Comparison of ENCODE assay signal across 12 cellular contexts in the genomic region with DNA sequence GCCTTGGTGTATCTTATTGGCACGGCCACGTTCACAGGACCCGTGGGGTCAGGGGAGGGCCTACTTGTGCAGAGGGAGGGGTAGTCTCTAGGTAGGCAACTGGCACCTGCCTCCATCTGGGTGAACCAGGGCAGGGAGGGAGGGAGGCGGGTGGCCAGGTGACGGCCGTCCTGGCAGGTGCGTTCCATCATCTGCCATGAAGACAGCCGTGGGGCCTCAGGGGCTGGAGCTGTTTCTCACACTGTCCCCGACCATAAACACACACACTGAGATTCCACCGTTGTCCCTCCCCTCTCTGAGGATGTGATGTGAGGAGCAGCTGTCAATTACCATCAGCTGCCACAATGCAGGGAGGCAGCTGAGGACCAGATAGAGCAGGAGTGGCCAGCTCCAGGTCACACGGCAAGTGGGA. TPM values are rescaled to one million over a fixed set of nuclear protein-coding genes. Genes with fewer than 3 reads are reported as not detected.
A peak's percentile ranks its signal among the peaks of the same experiment; 100 is the strongest.
DNase-seq lines count a peak whose midpoint lies in the region; ATAC-seq and TF ChIP-seq lines count a peak whose summit lies in the region.
"Had no signal": no experiment of that assay in that cellular context is flagged by ENCODE, and none has a peak within 500 bp of the region (broad histone marks: within the 10 kb centered on the region; RNA-seq: fewer than 3 reads in every experiment).

No MANE protein-coding gene starts in this region.

- H3K27ac ChIP-seq in SK-N-SH (ENCODE audit: low read depth in 2 of 2, low read length in 1 of 2) (peak overlapping the region; percentile 15 to 56; a peak in 3 of 4 replicates), ascending aorta (peak overlapping the region; percentile 79 to 86), transverse colon (peak overlapping the region; percentile 67 to 88 (median 72))
- H3K27ac ChIP-seq: foreskin keratinocyte had no signal

- H3F3A ChIP-seq in SK-N-SH (replicated peaks; ENCODE audit: insufficient read depth): peaks cover 5% of the 10 kb centered on the region

- H3K36me3 ChIP-seq in SK-N-SH (replicated peaks in 1 of 2; ENCODE audit: control insufficient read depth in 1 of 2, insufficient read depth in 2 of 2, low read length in 1 of 2) (peaks cover 0 to 3% of the 10 kb centered on the region in 2 experiments), ascending aorta (no peaks in the 10 kb centered on the region), mucosa of stomach (ENCODE audit: control insufficient read depth, insufficient read depth, low read length) (peaks cover 4% of the 10 kb centered on the region), transverse colon (no peaks in the 10 kb centered on the region)

- H3K4me3 ChIP-seq in SK-N-SH (ENCODE audit: low read depth in 2 of 2, low read length in 1 of 2) (no peak overlapping the region), ascending aorta (peak overlapping the region in 1 of 2 donors; percentile 8), mucosa of stomach (ENCODE audit: low read length) (no peak overlapping the region), transverse colon (no peak overlapping the region)

- no peaks in the 10 kb centered on the region for H3K9me2 ChIP-seq in SK-N-SH

- H2AFZ ChIP-seq in SK-N-SH (ENCODE audit: low read depth): no peak overlapping the region

- in situ Hi-C loops in transverse colon (cut with MboI; ENCODE audit: low pct_ligation_motif_present in 1 of 4, low pct_unique_long_range_greater_than_20kb in 1 of 4, low sequenced_read_pairs in 3 of 4): no loop called here

- H3K4me1 Mint-ChIP-seq in activated T-cell treated with anti-CD3 and anti-CD28 coated beads, Interleukin-2, amount 50 U/mL, for 72 hours (ENCODE audit: low read depth): peaks cover 36% of the 10 kb centered on the region

- no peaks in the 10 kb centered on the region for H3K9me3 ChIP-seq in SK-N-SH
- no peaks in the 10 kb centered on the region for H3K9me3 ChIP-seq in ascending aorta
- no peaks in the 10 kb centered on the region for H3K9me3 ChIP-seq in mucosa of stomach (ENCODE audit: control insufficient read depth, low read length)
- H3K9me3 ChIP-seq in transverse colon: no peaks in the 10 kb centered on the region

- peaks cover 100% of the 10 kb centered on the region for H3K79me2 ChIP-seq in SK-N-SH (ENCODE audit: insufficient read depth)

- ATAC-seq in SK-N-SH treated with all-trans-retinoic acid at 6 μM for 48 hours: no peak
- ATAC-seq in activated T-cell treated with anti-CD3 and anti-CD28 coated beads, Interleukin-2, amount 50 U/mL, for 72 hours (replicated peaks in 1 of 2): no peak
- ATAC-seq: stimulated activated naive CD8-positive, alpha-beta T cell treated with anti-CD3 and anti-CD28 coated beads, Interleukin-15, amount 100 ng/mL, for 72 hours had no signal

- DNase-seq in SK-N-SH (peak; percentile 52), ascending aorta (ENCODE audit: low spot score in 2 of 2) (no peak), transverse colon (no peak), T1000 (lab: John Stamatoyannopoulos, UW) (no peak), cerebellar cortex (ENCODE audit: low spot score) (no peak)
- no peak for DNase-seq in activated T-cell treated with anti-CD3 and anti-CD28 coated beads, Interleukin-2, amount 50 U/mL, for 72 hours
- DNase-seq: activated CD4-positive, CD25-positive, alpha-beta regulatory T cell; activated naive CD8-positive, alpha-beta T cell treated with anti-CD3 and anti-CD28 coated beads, Interleukin-2, amount 10 ng/mL, durations not matched to agents 7 days and 5 days; stimulated activated naive CD8-positive, alpha-beta T cell treated with anti-CD3 and anti-CD28 coated beads, Interleukin-15, amount 100 ng/mL, for 72 hours had no signal

- 80% methylated on average over 11 of the region's 11 CpGs for WGBS in SK-N-SH (ENCODE audit: low lambda C conversion rate)
- WGBS in transverse colon (ENCODE audit: low coverage in 1 of 2), 2 donors: 31% methylated on average over 10 of the region's 11 CpGs; no CpG with 5 or more reads in 1 of the 2 donors

- intact Hi-C loops in ascending aorta (cut with DNase I): no loop called here
- intact Hi-C loops in transverse colon (cut with DNase I; ENCODE audit: low total_unique reads): no loop called here

- H3K27me3 ChIP-seq in SK-N-SH (ENCODE audit: insufficient read depth) (no peaks in the 10 kb centered on the region), ascending aorta (no peaks in the 10 kb centered on the region), mucosa of stomach (ENCODE audit: control insufficient read depth, insufficient read depth, low read length) (no peaks in the 10 kb centered on the region), transverse colon (no peaks in the 10 kb centered on the region)
- H3K27me3 ChIP-seq: foreskin keratinocyte had no signal

- no peak overlapping the region for H3K4me2 ChIP-seq in SK-N-SH

- no peak overlapping the region for H3K4me3 Mint-ChIP-seq in activated T-cell treated with anti-CD3 and anti-CD28 coated beads, Interleukin-2, amount 50 U/mL, for 72 hours
- H3K4me3 Mint-ChIP-seq: activated naive CD8-positive, alpha-beta T cell treated with anti-CD3 and anti-CD28 coated beads, Interleukin-2, amount 10 ng/mL, durations not matched to agents 7 days and 5 days had no signal

- TF ChIP-seq EP300 in SK-N-SH (IDR thresholded peaks at IDR 0.05; ENCODE audit: borderline replicate concordance in 1 of 2, low read depth in 1 of 2, low read length in 1 of 2) (no peak), transverse colon (IDR thresholded peaks at IDR 0.05; ENCODE audit: low read depth) (no peak)

- POLR2A ChIA-PET in SK-N-SH (lab: Yijun Ruan, JAX): interaction anchor here (1.2 kb wide), 1 partner anchor 30 kb away, joined by 4 read pairs; no protein-coding TSS in a partner anchor

- no peak for TF ChIP-seq POLR2A in transverse colon (IDR thresholded peaks at IDR 0.05)

- H3K4me1 ChIP-seq in SK-N-SH (ENCODE audit: control insufficient read depth in 1 of 2, insufficient read depth in 2 of 2, low read depth in 1 of 2, low read length in 1 of 2) (peaks cover 11 to 96% of the 10 kb centered on the region in 2 experiments; a peak in 2 of 4 replicates), ascending aorta (peaks cover 31 to 67% of the 10 kb centered on the region in 2 donors), mucosa of stomach (ENCODE audit: control insufficient read depth, insufficient read depth, low read length) (peaks cover 79% of the 10 kb centered on the region), transverse colon (peaks cover 48 to 90% (median 72%) of the 10 kb centered on the region in 4 donors)

- no peak for TF ChIP-seq RAD21 in SK-N-SH (IDR thresholded peaks at IDR 0.05; ENCODE audit: low read length)

- H3K9ac ChIP-seq in SK-N-SH (no peak overlapping the region), mucosa of stomach (ENCODE audit: low read length) (peak overlapping the region; percentile 36)

- no peaks in the 10 kb centered on the region for H3K9me3 Mint-ChIP-seq in activated T-cell treated with anti-CD3 and anti-CD28 coated beads, Interleukin-2, amount 50 U/mL, for 72 hours
- H3K9me3 Mint-ChIP-seq: activated naive CD8-positive, alpha-beta T cell treated with anti-CD3 and anti-CD28 coated beads, Interleukin-2, amount 10 ng/mL, durations not matched to agents 7 days and 5 days; stimulated activated naive CD8-positive, alpha-beta T cell treated with anti-CD3 and anti-CD28 coated beads, Interleukin-15, amount 100 ng/mL, for 72 hours had no signal

- H4K20me1 ChIP-seq in SK-N-SH (ENCODE audit: insufficient read depth): peaks cover 100% of the 10 kb centered on the region

- TF ChIP-seq CTCF in SK-N-SH (IDR thresholded peaks at IDR 0.05): no peak
- TF ChIP-seq CTCF in ascending aorta (IDR thresholded peaks at IDR 0.05): no peak
- no peak for TF ChIP-seq CTCF in transverse colon (IDR thresholded peaks at IDR 0.05)

- no peaks in the 10 kb centered on the region for H3K36me3 Mint-ChIP-seq in activated T-cell treated with anti-CD3 and anti-CD28 coated beads, Interleukin-2, amount 50 U/mL, for 72 hours (ENCODE audit: insufficient read depth in 2 of 2)
- H3K36me3 Mint-ChIP-seq: activated naive CD8-positive, alpha-beta T cell treated with anti-CD3 and anti-CD28 coated beads, Interleukin-2, amount 10 ng/mL, durations not matched to agents 7 days and 5 days had no signal

- H3K27me3 Mint-ChIP-seq in activated T-cell treated with anti-CD3 and anti-CD28 coated beads, Interleukin-2, amount 50 U/mL, for 72 hours (ENCODE audit: low read depth): no peaks in the 10 kb centered on the region
- H3K27me3 Mint-ChIP-seq: activated naive CD8-positive, alpha-beta T cell treated with anti-CD3 and anti-CD28 coated beads, Interleukin-2, amount 10 ng/mL, durations not matched to agents 7 days and 5 days; stimulated activated naive CD8-positive, alpha-beta T cell treated with anti-CD3 and anti-CD28 coated beads, Interleukin-15, amount 100 ng/mL, for 72 hours had no signal

- H3K27ac Mint-ChIP-seq in activated T-cell treated with anti-CD3 and anti-CD28 coated beads, Interleukin-2, amount 50 U/mL, for 72 hours: no peak overlapping the region

- CTCF ChIA-PET in SK-N-SH (lab: Yijun Ruan, JAX): interaction anchor here (1.4 to 3.8 kb wide), 4 partner anchors 30 to 1054 kb away, joined by 3 to 14 read pairs (median 4); no protein-coding TSS in a partner anchor

TF ChIP-seq in SK-N-SH, 30 proteins besides CTCF, POLR2A, EP300 and RAD21 (continues in another document):
- TF ChIP-seq FOXJ3 (CRISPR knock-in tag; IDR thresholded peaks at IDR 0.05): no peak

TF ChIP-seq in SK-N-SH treated with all-trans-retinoic acid at 6 μM for 48 hours, 23 proteins besides CTCF, POLR2A, EP300 and RAD21 (continues in another document):
- TF ChIP-seq, protein P1, sequence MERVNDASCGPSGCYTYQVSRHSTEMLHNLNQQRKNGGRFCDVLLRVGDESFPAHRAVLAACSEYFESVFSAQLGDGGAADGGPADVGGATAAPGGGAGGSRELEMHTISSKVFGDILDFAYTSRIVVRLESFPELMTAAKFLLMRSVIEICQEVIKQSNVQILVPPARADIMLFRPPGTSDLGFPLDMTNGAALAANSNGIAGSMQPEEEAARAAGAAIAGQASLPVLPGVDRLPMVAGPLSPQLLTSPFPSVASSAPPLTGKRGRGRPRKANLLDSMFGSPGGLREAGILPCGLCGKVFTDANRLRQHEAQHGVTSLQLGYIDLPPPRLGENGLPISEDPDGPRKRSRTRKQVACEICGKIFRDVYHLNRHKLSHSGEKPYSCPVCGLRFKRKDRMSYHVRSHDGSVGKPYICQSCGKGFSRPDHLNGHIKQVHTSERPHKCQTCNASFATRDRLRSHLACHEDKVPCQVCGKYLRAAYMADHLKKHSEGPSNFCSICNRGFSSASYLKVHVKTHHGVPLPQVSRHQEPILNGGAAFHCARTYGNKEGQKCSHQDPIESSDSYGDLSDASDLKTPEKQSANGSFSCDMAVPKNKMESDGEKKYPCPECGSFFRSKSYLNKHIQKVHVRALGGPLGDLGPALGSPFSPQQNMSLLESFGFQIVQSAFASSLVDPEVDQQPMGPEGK (CRISPR knock-in tag; IDR thresholded peaks at IDR 0.05; ENCODE audit: borderline replicate concordance): no peak
- TF ChIP-seq GLIS3 (CRISPR knock-in tag; IDR thresholded peaks at IDR 0.05): no peak
- TF ChIP-seq ZNF70 (CRISPR knock-in tag; IDR thresholded peaks at IDR 0.05): no peak
- TF ChIP-seq RARB (CRISPR knock-in tag; IDR thresholded peaks at IDR 0.05): no peak

RNA-seq across cellular contexts. Expression of a gene that starts 32.8 kb away (rescaled TPM):
- 6.6 and 23.5 TPM in 2 replicates for polyA plus RNA-seq in SK-N-SH (2012; rRNA removed)
- polyA plus RNA-seq in SK-N-SH (2012; cell fraction: cytosol; rRNA removed): 13.6 and 23.5 TPM in 2 replicates
- polyA plus RNA-seq in SK-N-SH (2012; cell fraction: nucleus; rRNA removed): 39.0 and 44.8 TPM in 2 replicates
- total RNA-seq in ascending aorta (96.2 TPM), transverse colon (100 to 1,000 TPM in 1 of 4 donors, 10 to 100 TPM in 3; 32.0 to 108 (median 63.0) TPM)
- 10 to 100 TPM; 30.6 to 37.8 TPM for total RNA-seq in activated T-cell treated with anti-CD3 and anti-CD28 coated beads, Interleukin-2, amount 50 U/mL, for 72 hours
